ENCODE assay signal across 18 cellular contexts in the genomic region with DNA sequence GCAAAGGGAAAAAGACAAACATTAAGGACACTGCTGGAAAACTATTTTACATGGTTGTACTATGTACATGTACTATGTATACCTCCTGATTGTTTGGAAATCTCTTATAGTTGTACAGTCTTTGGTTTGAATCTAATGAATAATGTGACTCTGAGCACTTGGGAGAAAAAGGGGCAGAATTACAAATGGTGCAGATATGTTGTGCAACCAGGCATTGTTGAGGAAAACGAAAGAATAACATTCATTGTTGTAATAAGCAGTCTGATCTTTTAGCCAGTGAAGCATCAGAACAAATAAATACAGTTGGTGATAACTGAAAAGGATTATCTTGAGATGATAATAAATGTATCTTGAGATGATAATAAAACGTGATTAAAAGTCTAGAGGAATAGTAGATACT.
DNase-seq lines count a peak whose midpoint lies in the region; ATAC-seq and TF ChIP-seq lines count a peak whose summit lies in the region.
"Had no signal": no experiment of that assay in that cellular context is flagged by ENCODE, and none has a peak within 500 bp of the region (broad histone marks: within the 10 kb centered on the region; RNA-seq: fewer than 3 reads in every experiment).

No MANE protein-coding gene starts in this region.

- H3K9me3 ChIP-seq in adipocyte (ENCODE audit: control insufficient read depth, low read length) (no peaks in the 10 kb centered on the region), hepatocyte (ENCODE audit: low read depth) (no peaks in the 10 kb centered on the region)
- H3K9me3 ChIP-seq in effector memory CD4-positive, alpha-beta T cell (ENCODE audit: control insufficient read depth, low read length), result no peaks in the 10 kb centered on the region
- H3K9me3 ChIP-seq: BLaER1 had no signal

- no peaks in the 10 kb centered on the region for H3K4me1 Mint-ChIP-seq in endothelial cell (ENCODE audit: unreplicated experiment)
- H3K4me1 Mint-ChIP-seq in stimulated activated memory B cell treated with anti-CD40 and anti-IgM and Interleukin-4, amounts not matched to agents 10 μg/mL and 1 μg/mL and 100 μg/mL, for 72 hours, result peaks cover 37% of the 10 kb centered on the region

- no peaks in the 10 kb centered on the region for H3K9me3 Mint-ChIP-seq in endothelial cell (ENCODE audit: unreplicated experiment)
- H3K9me3 Mint-ChIP-seq in stimulated activated memory B cell treated with anti-CD40 and anti-IgM and Interleukin-4, amounts not matched to agents 10 μg/mL and 1 μg/mL and 100 μg/mL, for 72 hours, result peaks cover 5% of the 10 kb centered on the region
- H3K9me3 Mint-ChIP-seq: CD8-positive, alpha-beta memory T cell; HFFc6 had no signal

- H3K27me3 ChIP-seq in adipocyte (replicated peaks; ENCODE audit: control insufficient read depth, insufficient read depth, low read length) (no peaks in the 10 kb centered on the region), hepatocyte (no peaks in the 10 kb centered on the region)
- no peaks in the 10 kb centered on the region for H3K27me3 ChIP-seq in effector memory CD4-positive, alpha-beta T cell (replicated peaks; ENCODE audit: control insufficient read depth, insufficient read depth, low read length, poor library complexity, severe bottlenecking)
- H3K27me3 ChIP-seq: BLaER1 had no signal

- no peak for ATAC-seq in stimulated activated memory B cell treated with anti-CD40 and anti-IgM and Interleukin-4, amounts not matched to agents 10 μg/mL and 1 μg/mL and 100 μg/mL, for 72 hours

- H3K4me3 Mint-ChIP-seq in endothelial cell (ENCODE audit: unreplicated experiment), result no peak overlapping the region
- H3K4me3 Mint-ChIP-seq in stimulated activated memory B cell treated with anti-CD40 and anti-IgM and Interleukin-4, amounts not matched to agents 10 μg/mL and 1 μg/mL and 100 μg/mL, for 72 hours, result no peak overlapping the region
- H3K4me3 Mint-ChIP-seq: CD8-positive, alpha-beta memory T cell; HFFc6 had no signal

- H3K4me3 ChIP-seq in adipocyte (ENCODE audit: low read length) (no peak overlapping the region), hepatocyte (no peak overlapping the region)
- no peak overlapping the region for H3K4me3 ChIP-seq in effector memory CD4-positive, alpha-beta T cell (ENCODE audit: insufficient read depth, low read depth, low read length, poor library complexity, severe bottlenecking)
- H3K4me3 ChIP-seq: BLaER1, PC-9 had no signal

- TF ChIP-seq CTCF in endothelial cell (IDR thresholded peaks at IDR 0.05; ENCODE audit: unreplicated experiment) (no peak), hepatocyte (IDR thresholded peaks at IDR 0.05; ENCODE audit: poor library complexity) (no peak)

- DNase-seq in adipocyte (ENCODE audit: low read depth) (peak; percentile 24), endothelial cell (ENCODE audit: low spot score) (no peak), globus pallidus (ENCODE audit: low spot score) (peak; percentile 39), AML-193 (lab: John Stamatoyannopoulos, UW) (no peak), NCI-H128 (lab: John Stamatoyannopoulos, UW; ENCODE audit: unreplicated experiment) (no peak), hepatocyte (ENCODE audit: low spot score) (no peak)
- no peak for DNase-seq in effector memory CD4-positive, alpha-beta T cell
- DNase-seq: CD8-positive, alpha-beta memory T cell; GOT3; HFFc6; Kasumi-1; NCI-H146; NCI-H2107; NCI-H226; NCI-H69; PC-9 had no signal

- H3K4me1 ChIP-seq in adipocyte (ENCODE audit: control insufficient read depth, insufficient read depth, low read length), result no peaks in the 10 kb centered on the region
- no peaks in the 10 kb centered on the region for H3K4me1 ChIP-seq in effector memory CD4-positive, alpha-beta T cell (ENCODE audit: control insufficient read depth, insufficient read depth, low read length, poor library complexity, severe bottlenecking)
- H3K4me1 ChIP-seq in hepatocyte (ENCODE audit: insufficient read depth), result no peaks in the 10 kb centered on the region
- H3K4me1 ChIP-seq: BLaER1 had no signal

- peak overlapping the region; percentile 54 for H3K27ac Mint-ChIP-seq in endothelial cell (ENCODE audit: unreplicated experiment)
- peak overlapping the region; percentile 79 for H3K27ac Mint-ChIP-seq in stimulated activated memory B cell treated with anti-CD40 and anti-IgM and Interleukin-4, amounts not matched to agents 10 μg/mL and 1 μg/mL and 100 μg/mL, for 72 hours
- H3K27ac Mint-ChIP-seq: HFFc6 had no signal

- H4K20me1 ChIP-seq in hepatocyte (ENCODE audit: insufficient read depth, poor library complexity, severe bottlenecking), result no peaks in the 10 kb centered on the region
- H4K20me1 ChIP-seq: BLaER1 had no signal

- no peak overlapping the region for H3K4me2 ChIP-seq in hepatocyte
- H3K4me2 ChIP-seq: BLaER1, PC-9 had no signal

- no peak overlapping the region for H2AFZ ChIP-seq in hepatocyte
- H2AFZ ChIP-seq: PC-9 had no signal

- 91% methylated on average over 2 of the region's 2 CpGs for WGBS in hepatocyte (ENCODE audit: low lambda C conversion rate, missing lambda C conversion rate)

- H3K27me3 Mint-ChIP-seq in endothelial cell (ENCODE audit: unreplicated experiment), result no peaks in the 10 kb centered on the region
- no peaks in the 10 kb centered on the region for H3K27me3 Mint-ChIP-seq in stimulated activated memory B cell treated with anti-CD40 and anti-IgM and Interleukin-4, amounts not matched to agents 10 μg/mL and 1 μg/mL and 100 μg/mL, for 72 hours
- H3K27me3 Mint-ChIP-seq: CD8-positive, alpha-beta memory T cell had no signal

- H3K79me2 ChIP-seq in hepatocyte, result no peaks in the 10 kb centered on the region

- H3K36me3 ChIP-seq in adipocyte (ENCODE audit: control insufficient read depth, insufficient read depth, low read length, severe bottlenecking) (peaks cover 27% of the 10 kb centered on the region), hepatocyte (replicated peaks; ENCODE audit: insufficient read depth, low read depth) (no peaks in the 10 kb centered on the region)
- peaks cover 5% of the 10 kb centered on the region for H3K36me3 ChIP-seq in effector memory CD4-positive, alpha-beta T cell (ENCODE audit: control insufficient read depth, insufficient read depth, low read length)

- no peak overlapping the region for H3K27ac ChIP-seq in effector memory CD4-positive, alpha-beta T cell (ENCODE audit: insufficient read depth, low read length, poor library complexity, severe bottlenecking)
- H3K27ac ChIP-seq in hepatocyte, result no peak overlapping the region
- H3K27ac ChIP-seq: BLaER1, PC-9 had no signal

- no peaks in the 10 kb centered on the region for H3K9me2 ChIP-seq in hepatocyte (replicated peaks; ENCODE audit: insufficient read depth)

- no peak overlapping the region for H3K9ac ChIP-seq in adipocyte (ENCODE audit: low read length)
- H3K9ac ChIP-seq: BLaER1 had no signal

- no peaks in the 10 kb centered on the region for H3K36me3 Mint-ChIP-seq in endothelial cell (ENCODE audit: low read depth, unreplicated experiment)
- peaks cover 51% of the 10 kb centered on the region for H3K36me3 Mint-ChIP-seq in stimulated activated memory B cell treated with anti-CD40 and anti-IgM and Interleukin-4, amounts not matched to agents 10 μg/mL and 1 μg/mL and 100 μg/mL, for 72 hours

Comparison
In these comparisons a context has a peak if more than half of its experiments do, and no peak if none do; other contexts are left out.
1. DNase-seq: peak in adipocyte (single experiment) and globus pallidus (single experiment); none in endothelial cell (single experiment), AML-193 (0 of 2), effector memory CD4-positive, alpha-beta T cell (0 of 3), NCI-H128 (single experiment) and hepatocyte (single experiment).